ENCODE assay signal across 1 cellular context in the genomic region with DNA sequence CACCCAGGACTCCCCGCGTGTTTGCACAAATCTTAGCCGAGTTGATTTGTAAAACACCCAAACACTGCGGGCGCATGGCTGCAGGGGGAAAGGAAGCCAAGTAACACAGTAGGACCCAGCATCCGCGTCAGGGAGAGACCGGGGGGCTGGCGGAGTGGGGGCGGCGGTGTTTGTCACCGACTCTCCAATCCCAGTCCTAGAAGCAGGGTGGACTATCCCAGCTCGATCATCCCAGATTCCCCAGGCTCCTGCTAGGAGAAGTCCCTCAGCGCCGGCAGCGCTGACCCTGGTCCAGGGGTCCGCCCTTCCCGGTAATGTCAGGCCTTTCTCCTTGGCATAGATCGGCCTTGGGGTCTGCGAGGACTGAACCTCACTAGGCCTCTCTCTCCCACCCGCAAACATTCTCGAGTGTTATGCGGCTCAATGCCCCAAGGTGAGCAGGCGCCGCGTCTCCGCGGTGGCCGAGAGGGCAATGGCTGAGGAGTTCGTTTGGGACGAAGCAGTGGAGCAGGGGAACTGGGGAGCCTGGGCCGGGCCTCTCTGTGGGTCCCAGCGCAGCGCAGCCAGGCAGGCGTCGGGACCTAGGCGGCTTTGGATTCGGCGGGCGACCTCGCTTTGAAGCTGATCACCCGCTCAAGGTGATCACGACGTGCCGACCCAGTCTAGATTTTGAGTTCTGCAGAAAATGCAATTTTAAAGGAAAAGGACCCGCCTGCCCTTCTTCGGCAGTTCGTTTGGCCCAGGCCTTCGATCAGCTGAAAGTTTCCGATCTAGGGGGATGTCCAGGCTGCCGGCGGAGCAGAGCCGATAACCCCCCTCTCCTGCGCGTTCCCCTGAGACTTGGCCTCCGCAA.
TF ChIP-seq lines count a peak whose summit lies in the region.

No MANE protein-coding gene starts in this region.

TF ChIP-seq in WTC11, 78 proteins besides CTCF, POLR2A, EP300 and RAD21 (continued from another document):
- TF ChIP-seq, protein P1, sequence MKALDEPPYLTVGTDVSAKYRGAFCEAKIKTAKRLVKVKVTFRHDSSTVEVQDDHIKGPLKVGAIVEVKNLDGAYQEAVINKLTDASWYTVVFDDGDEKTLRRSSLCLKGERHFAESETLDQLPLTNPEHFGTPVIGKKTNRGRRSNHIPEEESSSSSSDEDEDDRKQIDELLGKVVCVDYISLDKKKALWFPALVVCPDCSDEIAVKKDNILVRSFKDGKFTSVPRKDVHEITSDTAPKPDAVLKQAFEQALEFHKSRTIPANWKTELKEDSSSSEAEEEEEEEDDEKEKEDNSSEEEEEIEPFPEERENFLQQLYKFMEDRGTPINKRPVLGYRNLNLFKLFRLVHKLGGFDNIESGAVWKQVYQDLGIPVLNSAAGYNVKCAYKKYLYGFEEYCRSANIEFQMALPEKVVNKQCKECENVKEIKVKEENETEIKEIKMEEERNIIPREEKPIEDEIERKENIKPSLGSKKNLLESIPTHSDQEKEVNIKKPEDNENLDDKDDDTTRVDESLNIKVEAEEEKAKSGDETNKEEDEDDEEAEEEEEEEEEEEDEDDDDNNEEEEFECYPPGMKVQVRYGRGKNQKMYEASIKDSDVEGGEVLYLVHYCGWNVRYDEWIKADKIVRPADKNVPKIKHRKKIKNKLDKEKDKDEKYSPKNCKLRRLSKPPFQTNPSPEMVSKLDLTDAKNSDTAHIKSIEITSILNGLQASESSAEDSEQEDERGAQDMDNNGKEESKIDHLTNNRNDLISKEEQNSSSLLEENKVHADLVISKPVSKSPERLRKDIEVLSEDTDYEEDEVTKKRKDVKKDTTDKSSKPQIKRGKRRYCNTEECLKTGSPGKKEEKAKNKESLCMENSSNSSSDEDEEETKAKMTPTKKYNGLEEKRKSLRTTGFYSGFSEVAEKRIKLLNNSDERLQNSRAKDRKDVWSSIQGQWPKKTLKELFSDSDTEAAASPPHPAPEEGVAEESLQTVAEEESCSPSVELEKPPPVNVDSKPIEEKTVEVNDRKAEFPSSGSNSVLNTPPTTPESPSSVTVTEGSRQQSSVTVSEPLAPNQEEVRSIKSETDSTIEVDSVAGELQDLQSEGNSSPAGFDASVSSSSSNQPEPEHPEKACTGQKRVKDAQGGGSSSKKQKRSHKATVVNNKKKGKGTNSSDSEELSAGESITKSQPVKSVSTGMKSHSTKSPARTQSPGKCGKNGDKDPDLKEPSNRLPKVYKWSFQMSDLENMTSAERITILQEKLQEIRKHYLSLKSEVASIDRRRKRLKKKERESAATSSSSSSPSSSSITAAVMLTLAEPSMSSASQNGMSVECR (CRISPR knock-in tag; IDR thresholded peaks at IDR 0.05; ENCODE audit: borderline replicate concordance) = 0 out of 2 replicates have a peak, but pooled peaks have one; percentile 21
- TF ChIP-seq, protein P2, sequence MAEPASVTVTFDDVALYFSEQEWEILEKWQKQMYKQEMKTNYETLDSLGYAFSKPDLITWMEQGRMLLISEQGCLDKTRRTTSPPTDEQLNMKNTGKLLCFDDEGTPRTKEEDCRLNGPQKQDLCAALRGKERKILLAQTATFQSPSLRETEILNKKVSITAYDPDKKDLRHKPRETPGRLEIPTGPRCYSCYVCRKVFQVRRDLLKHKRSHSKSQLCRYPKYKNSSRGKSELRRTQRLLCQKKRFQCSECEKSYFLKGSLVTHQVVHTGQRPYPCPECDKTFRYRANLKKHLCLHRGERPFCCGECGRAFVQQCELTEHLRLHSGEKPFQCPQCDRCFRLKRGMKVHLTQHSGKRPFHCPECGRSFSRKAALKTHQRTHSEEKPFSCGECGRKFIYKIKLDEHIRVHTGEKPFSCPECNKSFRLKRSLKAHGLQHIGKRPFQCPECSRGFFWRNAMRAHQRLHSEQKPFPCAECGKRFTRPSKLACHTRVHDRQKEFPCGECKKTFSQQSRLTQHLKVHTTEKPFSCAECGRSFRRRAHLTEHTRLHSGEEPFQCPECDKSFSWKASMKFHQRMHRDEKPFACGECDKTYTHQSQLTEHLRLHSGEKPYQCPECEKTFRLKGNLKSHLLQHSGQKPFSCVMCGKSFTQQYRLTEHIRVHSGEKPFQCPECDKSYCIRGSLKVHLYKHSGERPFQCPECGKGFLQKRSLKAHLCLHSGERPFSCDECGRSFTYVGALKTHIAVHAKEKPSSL (CRISPR knock-in tag; conservative IDR thresholded peaks at IDR 0.05) = no peak
- TF ChIP-seq NFATC4 (CRISPR knock-in tag; IDR thresholded peaks at IDR 0.05) (no peak), NR3C1 (CRISPR knock-in tag; conservative IDR thresholded peaks at IDR 0.05; ENCODE audit: low read depth) (no peak)
